In the genomic region with DNA sequence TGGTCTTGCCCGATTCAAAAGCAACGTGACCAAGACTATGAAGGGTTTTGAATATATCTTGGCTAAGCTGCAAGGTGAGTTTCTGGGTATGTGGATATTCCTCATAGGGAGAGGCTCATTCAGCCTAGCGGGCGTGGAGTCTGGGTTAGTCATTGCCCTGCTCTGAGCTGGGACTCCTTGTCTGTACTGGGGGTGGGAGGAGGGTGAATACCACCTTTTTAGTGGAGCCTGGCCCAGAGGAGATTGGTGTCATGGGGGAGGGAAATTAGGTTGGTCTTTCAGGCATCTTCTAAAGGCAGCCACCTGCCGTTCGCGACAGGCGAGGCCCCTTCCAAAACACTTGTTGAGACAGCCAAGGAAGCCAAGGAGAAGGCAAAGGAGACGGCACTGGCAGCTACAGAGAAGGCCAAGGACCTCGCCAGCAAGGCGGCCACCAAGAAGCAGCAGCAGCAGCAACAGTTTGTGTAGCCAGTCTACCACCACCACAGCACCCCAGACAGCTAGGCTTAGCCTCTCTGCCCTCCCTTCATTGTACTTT, we compare ENCODE assay signal across 7 cellular contexts. TPM values are rescaled to one million over a fixed set of nuclear protein-coding genes. Genes with fewer than 3 reads are reported as not detected.
A peak's percentile ranks its signal among the peaks of the same experiment; 100 is the strongest.
DNase-seq lines count a peak whose midpoint lies in the region; ATAC-seq, FAIRE-seq and TF ChIP-seq lines count a peak whose summit lies in the region.
"Not testable (repeated sequence)": the region's sequence is repeated elsewhere in the genome, so short reads cannot be mapped to it uniquely, and the experiment has no call there.

No MANE protein-coding gene starts in this region.

- peak overlapping the region; percentile 29 for H3K4me3 Mint-ChIP-seq in CD8-positive, alpha-beta T cell
- H3K4me3 Mint-ChIP-seq in IgD-negative memory B cell, result peak overlapping the region; percentile 44 to 88 (median 58)
- peak overlapping the region; percentile 19 for H3K4me3 Mint-ChIP-seq in activated B cell treated with CpG ODN at 0.5 μM for 24 hours
- H3K4me3 Mint-ChIP-seq in activated naive CD4-positive, alpha-beta T cell treated with anti-CD3 and anti-CD28 coated beads, Interleukin-2, amount 10 ng/mL, durations not matched to agents 7 days and 5 days, result peak overlapping the region; percentile 26
- peak overlapping the region; percentile 90 to 95 (median 94) for H3K4me3 Mint-ChIP-seq in immature natural killer cell
- H3K4me3 Mint-ChIP-seq in nephron, result peak overlapping the region; percentile 72 to 97 (median 95)

- not testable (repeated sequence) for H3K27me3 Mint-ChIP-seq in CD8-positive, alpha-beta T cell (ENCODE audit: low read depth); IgD-negative memory B cell; activated B cell treated with CpG ODN at 0.5 μM for 24 hours; activated naive CD4-positive, alpha-beta T cell treated with anti-CD3 and anti-CD28 coated beads, Interleukin-2, amount 10 ng/mL, durations not matched to agents 7 days and 5 days; nephron (ENCODE audit: low read depth)
- peaks cover 10 to 33% (median 30%) of the 10 kb centered on the region in 3 donors for H3K27me3 Mint-ChIP-seq in immature natural killer cell (ENCODE audit: low read depth in 3 of 3)

- not testable (repeated sequence) for H3K27ac ChIP-seq in CD8-positive, alpha-beta T cell (ENCODE audit: low read depth, low read length)

- CTCF ChIA-PET in CD8-positive, alpha-beta T cell (lab: Charles Lee), result interaction anchor here (1.0 to 6.7 kb wide), 3 partner anchors 12 to 195 kb away, joined by 3 to 44 read pairs (median 40); no protein-coding TSS in a partner anchor
- CTCF ChIA-PET in activated B cell treated with CpG ODN at 0.5 μM for 24 hours (lab: Charles Lee); activated naive CD4-positive, alpha-beta T cell treated with anti-CD3 and anti-CD28 coated beads, Interleukin-2, amount 10 ng/mL, durations not matched to agents 7 days and 5 days (lab: Charles Lee): not testable (repeated sequence)

- H3K4me3 ChIP-seq in CD8-positive, alpha-beta T cell (ENCODE audit: low read depth, low read length); bronchial epithelial cell (ENCODE audit: low read depth, low read length): not testable (repeated sequence)

- not testable (repeated sequence) for FAIRE-seq in bronchial epithelial cell (lab: Jason Lieb, UNC)

- not testable (repeated sequence) for DNase-seq in CD8-positive, alpha-beta T cell; activated B cell treated with CpG ODN at 0.5 μM for 24 hours; activated naive CD4-positive, alpha-beta T cell treated with anti-CD3 and anti-CD28 coated beads, Interleukin-2, amount 10 ng/mL, durations not matched to agents 7 days and 5 days; immature natural killer cell
- peak; percentile 49 for DNase-seq in bronchial epithelial cell (ENCODE audit: low read depth)

- H3K27me3 ChIP-seq in CD8-positive, alpha-beta T cell (ENCODE audit: insufficient read depth, low read length); bronchial epithelial cell (ENCODE audit: control insufficient read depth, insufficient read depth, low read length): not testable (repeated sequence)

- ATAC-seq in CD8-positive, alpha-beta T cell; activated B cell treated with CpG ODN at 0.5 μM for 24 hours (ENCODE audit: low read depth): not testable (repeated sequence)

- POLR2A ChIA-PET in CD8-positive, alpha-beta T cell (lab: Charles Lee); activated B cell treated with CpG ODN at 0.5 μM for 24 hours (lab: Charles Lee): not testable (repeated sequence)

- intact Hi-C loops in CD8-positive, alpha-beta T cell (cut with DNase I, micrococcal nuclease); activated B cell treated with CpG ODN at 0.5 μM for 24 hours (cut with micrococcal nuclease): not testable (repeated sequence)

- not testable (repeated sequence) for H3K9me3 Mint-ChIP-seq in CD8-positive, alpha-beta T cell; IgD-negative memory B cell; activated B cell treated with CpG ODN at 0.5 μM for 24 hours; activated naive CD4-positive, alpha-beta T cell treated with anti-CD3 and anti-CD28 coated beads, Interleukin-2, amount 10 ng/mL, durations not matched to agents 7 days and 5 days; immature natural killer cell; nephron

- H3K4me1 Mint-ChIP-seq in CD8-positive, alpha-beta T cell (ENCODE audit: low read depth), result peaks cover 57% of the 10 kb centered on the region
- H3K4me1 Mint-ChIP-seq in IgD-negative memory B cell (peaks cover 35 to 64% (median 62%) of the 10 kb centered on the region in 3 donors), activated B cell treated with CpG ODN at 0.5 μM for 24 hours (peaks cover 71% of the 10 kb centered on the region), immature natural killer cell (peaks cover 76 to 83% of the 10 kb centered on the region in 2 donors), nephron (peaks cover 53% of the 10 kb centered on the region)
- peaks cover 77% of the 10 kb centered on the region for H3K4me1 Mint-ChIP-seq in activated naive CD4-positive, alpha-beta T cell treated with anti-CD3 and anti-CD28 coated beads, Interleukin-2, amount 10 ng/mL, durations not matched to agents 7 days and 5 days

- not testable (repeated sequence) for H3K9me3 ChIP-seq in CD8-positive, alpha-beta T cell (ENCODE audit: low read length)

- not testable (repeated sequence) for H3K27ac Mint-ChIP-seq in CD8-positive, alpha-beta T cell; activated B cell treated with CpG ODN at 0.5 μM for 24 hours
- H3K27ac Mint-ChIP-seq in IgD-negative memory B cell, result peak overlapping the region in 2 of 3 donors; percentile 53 to 74
- H3K27ac Mint-ChIP-seq in activated naive CD4-positive, alpha-beta T cell treated with anti-CD3 and anti-CD28 coated beads, Interleukin-2, amount 10 ng/mL, durations not matched to agents 7 days and 5 days, result peak overlapping the region; percentile 76
- H3K27ac Mint-ChIP-seq in immature natural killer cell, result peak overlapping the region; percentile 58 to 98 (median 84)
- peak overlapping the region in 1 of 3 experiments; percentile 12 for H3K27ac Mint-ChIP-seq in nephron

- H3K36me3 Mint-ChIP-seq in CD8-positive, alpha-beta T cell, result peaks cover 33% of the 10 kb centered on the region
- not testable (repeated sequence) for H3K36me3 Mint-ChIP-seq in IgD-negative memory B cell
- H3K36me3 Mint-ChIP-seq in activated B cell treated with CpG ODN at 0.5 μM for 24 hours (ENCODE audit: low read depth) (peaks cover 25% of the 10 kb centered on the region), immature natural killer cell (peaks cover 5 to 22% (median 16%) of the 10 kb centered on the region in 3 donors), nephron (ENCODE audit: low read depth) (peaks cover 25% of the 10 kb centered on the region)
- H3K36me3 Mint-ChIP-seq in activated naive CD4-positive, alpha-beta T cell treated with anti-CD3 and anti-CD28 coated beads, Interleukin-2, amount 10 ng/mL, durations not matched to agents 7 days and 5 days, result peaks cover 59% of the 10 kb centered on the region

- peaks cover 54% of the 10 kb centered on the region for H3K4me1 ChIP-seq in CD8-positive, alpha-beta T cell (ENCODE audit: insufficient read depth, low read length)

- not testable (repeated sequence) for H3K36me3 ChIP-seq in CD8-positive, alpha-beta T cell (ENCODE audit: insufficient read depth, low read length); bronchial epithelial cell (ENCODE audit: control insufficient read depth, insufficient read depth, low read length)

- not testable (repeated sequence) for TF ChIP-seq CTCF in CD8-positive, alpha-beta T cell (IDR thresholded peaks at IDR 0.05); activated B cell treated with CpG ODN at 0.5 μM for 24 hours (IDR thresholded peaks at IDR 0.05); bronchial epithelial cell (IDR thresholded peaks at IDR 0.05; ENCODE audit: insufficient read depth, low read length, severe bottlenecking); nephron (IDR thresholded peaks at IDR 0.05; ENCODE audit: unreplicated experiment in 3 of 3)

RNA-seq across cellular contexts. Expression of a gene that starts 2.6 kb away (rescaled TPM):
- 10 to 100 TPM; 15.5 to 23.7 TPM for total RNA-seq in CD8-positive, alpha-beta T cell
- polyA plus RNA-seq in IgD-negative memory B cell (248 TPM), immature natural killer cell (100 to 1,000 TPM; 345 to 494 (median 375) TPM)
- total RNA-seq in activated B cell treated with CpG ODN at 0.5 μM for 24 hours (141 and 160 TPM in 2 replicates), bronchial epithelial cell (139 and 161 TPM in 2 replicates)

RNA-seq across cellular contexts. Expression of a gene that starts 2.7 kb away (rescaled TPM):
- total RNA-seq in CD8-positive, alpha-beta T cell, result 10 to 100 TPM; 14.1 to 19.8 TPM
- polyA plus RNA-seq in IgD-negative memory B cell (42.9 TPM), immature natural killer cell (10 to 100 TPM; 39.7 to 80.2 (median 45.8) TPM)
- total RNA-seq in activated B cell treated with CpG ODN at 0.5 μM for 24 hours (35.6 and 36.3 TPM in 2 replicates), bronchial epithelial cell (16.6 and 26.1 TPM in 2 replicates)

RNA-seq across cellular contexts. Expression of a gene that starts 5.5 kb away (rescaled TPM):
- 1 to 10 TPM; 6.2 to 8.5 TPM for total RNA-seq in CD8-positive, alpha-beta T cell
- polyA plus RNA-seq in IgD-negative memory B cell (4.1 TPM), immature natural killer cell (1 to 10 TPM; 2.1 to 4.2 (median 4.1) TPM)
- total RNA-seq in activated B cell treated with CpG ODN at 0.5 μM for 24 hours (7.6 and 9.1 TPM in 2 replicates), bronchial epithelial cell (0.53 and 1.5 TPM in 2 replicates)

RNA-seq across cellular contexts. Expression of a gene that starts 45.3 kb away (rescaled TPM):
- 10 to 100 TPM; 49.0 to 61.4 TPM for total RNA-seq in CD8-positive, alpha-beta T cell
- polyA plus RNA-seq in IgD-negative memory B cell (171 TPM), immature natural killer cell (100 to 1,000 TPM; 316 to 441 (median 409) TPM)
- total RNA-seq in activated B cell treated with CpG ODN at 0.5 μM for 24 hours (88.0 and 89.7 TPM in 2 replicates), bronchial epithelial cell (362 and 444 TPM in 2 replicates)

RNA-seq across cellular contexts. Expression of a gene that starts 51.6 kb away (rescaled TPM):
- total RNA-seq in CD8-positive, alpha-beta T cell, result 10 to 100 TPM; 22.7 to 23.5 TPM
- polyA plus RNA-seq in IgD-negative memory B cell (49.5 TPM), immature natural killer cell (10 to 100 TPM; 27.1 to 64.5 (median 33.8) TPM)
- total RNA-seq in activated B cell treated with CpG ODN at 0.5 μM for 24 hours (50.6 and 58.3 TPM in 2 replicates), bronchial epithelial cell (6.8 and 8.4 TPM in 2 replicates)

Comparison
In these comparisons a context has a peak if more than half of its experiments do, and no peak if none do; other contexts are left out.
1. H3K4me3 Mint-ChIP-seq: peak in every context shown above with its lines; median percentile 95 in nephron; 94 in immature natural killer cell; 58 in IgD-negative memory B cell; 29 in CD8-positive, alpha-beta T cell; 26 in activated naive CD4-positive, alpha-beta T cell treated with anti-CD3 and anti-CD28 coated beads, Interleukin-2, amount 10 ng/mL, durations not matched to agents 7 days and 5 days; 19 in activated B cell treated with CpG ODN at 0.5 μM for 24 hours.